13 cellular contexts compared by ENCODE assay signal in genomic region chr12:53867216-53868012, GRCh38.
DNase-seq lines count a peak whose midpoint lies in the region; ATAC-seq, FAIRE-seq and TF ChIP-seq lines count a peak whose summit lies in the region.
"Had no signal": no experiment of that assay in that cellular context is flagged by ENCODE, and none has a peak within 500 bp of the region (broad histone marks: within the 10 kb centered on the region; RNA-seq: fewer than 3 reads in every experiment).

No MANE protein-coding gene starts in this region.

- WGBS in mesenchymal stem cell: 49% methylated on average over 3 of the region's 3 CpGs
- WGBS in right cardiac atrium: 32% methylated on average over 3 of the region's 3 CpGs

- H4K8ac ChIP-seq in mesenchymal stem cell (ENCODE audit: low read length): no peak overlapping the region

- no peak overlapping the region for H2BK120ac ChIP-seq in mesenchymal stem cell (ENCODE audit: low read depth, low read length)

- no peak overlapping the region for H2AK5ac ChIP-seq in mesenchymal stem cell (ENCODE audit: low read length, severe bottlenecking)

- TF ChIP-seq CTCF in astrocyte (IDR thresholded peaks at IDR 0.05; ENCODE audit: insufficient read depth, low read depth, low read length): no peak

- no peak overlapping the region for H3K4me3 Mint-ChIP-seq in astrocyte (ENCODE audit: unreplicated experiment)
- H3K4me3 Mint-ChIP-seq: activated CD8-positive, alpha-beta memory T cell treated with anti-CD3 and anti-CD28 coated beads, Interleukin-2, amount 10 ng/mL, durations not matched to agents 7 days and 5 days; activated naive CD8-positive, alpha-beta T cell had no signal

- H3K14ac ChIP-seq in mesenchymal stem cell (ENCODE audit: low read length in 2 of 2): peak overlapping the region in 1 of 2 experiments; percentile 18

- H3K9me3 ChIP-seq in astrocyte (ENCODE audit: insufficient read depth, low read depth, low read length): no peaks in the 10 kb centered on the region
- no peaks in the 10 kb centered on the region for H3K9me3 ChIP-seq in mesenchymal stem cell (ENCODE audit: control insufficient read depth, low read length)
- H3K9me3 ChIP-seq in right cardiac atrium (ENCODE audit: control insufficient read depth, low read length): no peaks in the 10 kb centered on the region
- H3K9me3 ChIP-seq: BLaER1 treated with 17β-estradiol and CSF1 and Interleukin-3, amounts not matched to agents 10 nM and 100 nM; neutrophil had no signal

- H3K27ac ChIP-seq in astrocyte (ENCODE audit: low read depth, low read length) (no peak overlapping the region), mesenchymal stem cell (ENCODE audit: low read length, poor library complexity, severe bottlenecking) (no peak overlapping the region), right cardiac atrium (ENCODE audit: low read length) (no peak overlapping the region)
- H3K27ac ChIP-seq: BLaER1 treated with 17β-estradiol and CSF1 and Interleukin-3, amounts not matched to agents 10 nM and 100 nM; neutrophil had no signal

- no peak overlapping the region for H3K4me3 ChIP-seq in astrocyte (ENCODE audit: insufficient read depth, low read depth, low read length)
- H3K4me3 ChIP-seq in mesenchymal stem cell (ENCODE audit: insufficient read depth in 1 of 2, low read depth in 1 of 2, low read length in 2 of 2): no peak overlapping the region
- H3K4me3 ChIP-seq in right cardiac atrium (ENCODE audit: low read length): no peak overlapping the region
- H3K4me3 ChIP-seq: BLaER1 treated with 17β-estradiol and CSF1 and Interleukin-3, amounts not matched to agents 10 nM and 100 nM had no signal

- ATAC-seq in HG03342 (IDR thresholded peaks at IDR 0.05; ENCODE audit: unreplicated experiment) (peak; percentile 52), right cardiac atrium (no peak), GM18861 (IDR thresholded peaks at IDR 0.05; ENCODE audit: unreplicated experiment) (no peak), GM21447 (IDR thresholded peaks at IDR 0.05; ENCODE audit: unreplicated experiment) (no peak)
- ATAC-seq: activated CD8-positive, alpha-beta memory T cell treated with anti-CD3 and anti-CD28 coated beads, Interleukin-2, amount 10 ng/mL, durations not matched to agents 7 days and 5 days had no signal

- H3K27ac Mint-ChIP-seq in astrocyte (ENCODE audit: unreplicated experiment): peak overlapping the region; percentile 29
- H3K27ac Mint-ChIP-seq: activated CD8-positive, alpha-beta memory T cell treated with anti-CD3 and anti-CD28 coated beads, Interleukin-2, amount 10 ng/mL, durations not matched to agents 7 days and 5 days; activated naive CD8-positive, alpha-beta T cell had no signal

- H3K4me1 ChIP-seq in astrocyte (ENCODE audit: insufficient read depth, low read length): no peaks in the 10 kb centered on the region
- H3K4me1 ChIP-seq in mesenchymal stem cell (ENCODE audit: control insufficient read depth, insufficient read depth, low read depth, low read length): peaks cover 2% of the 10 kb centered on the region
- no peaks in the 10 kb centered on the region for H3K4me1 ChIP-seq in right cardiac atrium (ENCODE audit: control insufficient read depth, insufficient read depth, low read length)
- H3K4me1 ChIP-seq: BLaER1 treated with 17β-estradiol and CSF1 and Interleukin-3, amounts not matched to agents 10 nM and 100 nM had no signal

- H2BK12ac ChIP-seq in mesenchymal stem cell (ENCODE audit: low read length in 2 of 2): no peak overlapping the region

- H2BK5ac ChIP-seq in mesenchymal stem cell (ENCODE audit: low read depth, low read length, poor library complexity, severe bottlenecking): no peak overlapping the region

- H3K4me2 ChIP-seq in astrocyte (ENCODE audit: low read length) (no peak overlapping the region), mesenchymal stem cell (ENCODE audit: low read length, poor library complexity, severe bottlenecking) (no peak overlapping the region)
- H3K4me2 ChIP-seq: BLaER1 treated with 17β-estradiol and CSF1 and Interleukin-3, amounts not matched to agents 10 nM and 100 nM had no signal

- H3K9ac ChIP-seq in astrocyte (ENCODE audit: low read length): no peak overlapping the region
- H3K9ac ChIP-seq in mesenchymal stem cell (ENCODE audit: low read length): no peak overlapping the region
- H3K9ac ChIP-seq: BLaER1 treated with 17β-estradiol and CSF1 and Interleukin-3, amounts not matched to agents 10 nM and 100 nM had no signal

- peak; percentile 26 for DNase-seq in AG20443 (ENCODE audit: low spot score)
- DNase-seq in astrocyte (ENCODE audit: low read depth): no peak
- peak; percentile 18 for DNase-seq in mesenchymal stem cell
- DNase-seq in frontal cortex (ENCODE audit: low spot score in 2 of 2): no peak
- no peak for DNase-seq in right cardiac atrium
- DNase-seq: activated CD8-positive, alpha-beta memory T cell treated with anti-CD3 and anti-CD28 coated beads, Interleukin-2, amount 10 ng/mL, durations not matched to agents 7 days and 5 days; Karpas-422 had no signal

- no peaks in the 10 kb centered on the region for H3K79me2 ChIP-seq in astrocyte (ENCODE audit: insufficient read depth, low read length)

- peaks cover 3% of the 10 kb centered on the region for H3K27me3 Mint-ChIP-seq in astrocyte (ENCODE audit: low read depth, unreplicated experiment)

- no peaks in the 10 kb centered on the region for H3K36me3 Mint-ChIP-seq in astrocyte (ENCODE audit: low read depth, unreplicated experiment)
- H3K36me3 Mint-ChIP-seq: activated CD8-positive, alpha-beta memory T cell treated with anti-CD3 and anti-CD28 coated beads, Interleukin-2, amount 10 ng/mL, durations not matched to agents 7 days and 5 days; activated naive CD8-positive, alpha-beta T cell had no signal

- H3K79me1 ChIP-seq in mesenchymal stem cell (replicated peaks; ENCODE audit: low read length, poor library complexity, severe bottlenecking): no peaks in the 10 kb centered on the region

- no peak overlapping the region for H3K18ac ChIP-seq in mesenchymal stem cell (ENCODE audit: low read depth in 1 of 2, low read length in 2 of 2)

- H3K36me3 ChIP-seq in astrocyte (ENCODE audit: insufficient read depth, low read length) (no peaks in the 10 kb centered on the region), mesenchymal stem cell (ENCODE audit: control insufficient read depth in 1 of 2, insufficient read depth in 2 of 2, low read depth in 1 of 2, low read length in 2 of 2) (no peaks in the 10 kb centered on the region)
- H3K36me3 ChIP-seq: BLaER1 treated with 17β-estradiol and CSF1 and Interleukin-3, amounts not matched to agents 10 nM and 100 nM; neutrophil had no signal

- no peak overlapping the region for H2BK15ac ChIP-seq in mesenchymal stem cell (ENCODE audit: low read depth, poor library complexity, severe bottlenecking)

- intact Hi-C loops in right cardiac atrium (cut with DNase I): no loop called here

- no peaks in the 10 kb centered on the region for H4K20me1 ChIP-seq in astrocyte (ENCODE audit: insufficient read depth, low read length)
- H4K20me1 ChIP-seq: BLaER1 treated with 17β-estradiol and CSF1 and Interleukin-3, amounts not matched to agents 10 nM and 100 nM had no signal

- no peak overlapping the region for H3K4ac ChIP-seq in mesenchymal stem cell (ENCODE audit: low read depth in 1 of 2, low read length in 2 of 2)

- no peaks in the 10 kb centered on the region for H3K9me3 Mint-ChIP-seq in astrocyte (ENCODE audit: unreplicated experiment)

- H2AFZ ChIP-seq in astrocyte (ENCODE audit: low read depth, low read length): no peak overlapping the region
- no peak overlapping the region for H2AFZ ChIP-seq in mesenchymal stem cell (ENCODE audit: low read depth, low read length)

- H4K91ac ChIP-seq in mesenchymal stem cell (ENCODE audit: low read length): no peak overlapping the region

- H3K4me1 Mint-ChIP-seq in astrocyte (ENCODE audit: low read depth, unreplicated experiment): peaks cover 18% of the 10 kb centered on the region
- H3K4me1 Mint-ChIP-seq: activated CD8-positive, alpha-beta memory T cell treated with anti-CD3 and anti-CD28 coated beads, Interleukin-2, amount 10 ng/mL, durations not matched to agents 7 days and 5 days had no signal

- no peak overlapping the region for H3K23ac ChIP-seq in mesenchymal stem cell (ENCODE audit: low read length in 2 of 2)

- no peak for FAIRE-seq in astrocyte (lab: Jason Lieb, UNC)
- no peak for FAIRE-seq in frontal cortex (lab: Jason Lieb, UNC)

- H3K27me3 ChIP-seq in astrocyte (ENCODE audit: insufficient read depth, low read length) (peaks cover 10% of the 10 kb centered on the region), mesenchymal stem cell (ENCODE audit: control insufficient read depth in 1 of 2, insufficient read depth in 1 of 2, low read length in 2 of 2) (peaks cover 11 to 34% of the 10 kb centered on the region in 2 experiments), right cardiac atrium (ENCODE audit: control insufficient read depth, insufficient read depth) (peaks cover 3% of the 10 kb centered on the region)
- H3K27me3 ChIP-seq: BLaER1 treated with 17β-estradiol and CSF1 and Interleukin-3, amounts not matched to agents 10 nM and 100 nM had no signal

Comparison
In these comparisons a context has a peak if more than half of its experiments do, and no peak if none do; other contexts are left out.
1. DNase-seq: peak in AG20443 (single experiment) and mesenchymal stem cell (single experiment); none in astrocyte (single experiment), frontal cortex (0 of 2) and right cardiac atrium (0 of 3).